9 cellular contexts compared by ENCODE assay signal in the genomic region with DNA sequence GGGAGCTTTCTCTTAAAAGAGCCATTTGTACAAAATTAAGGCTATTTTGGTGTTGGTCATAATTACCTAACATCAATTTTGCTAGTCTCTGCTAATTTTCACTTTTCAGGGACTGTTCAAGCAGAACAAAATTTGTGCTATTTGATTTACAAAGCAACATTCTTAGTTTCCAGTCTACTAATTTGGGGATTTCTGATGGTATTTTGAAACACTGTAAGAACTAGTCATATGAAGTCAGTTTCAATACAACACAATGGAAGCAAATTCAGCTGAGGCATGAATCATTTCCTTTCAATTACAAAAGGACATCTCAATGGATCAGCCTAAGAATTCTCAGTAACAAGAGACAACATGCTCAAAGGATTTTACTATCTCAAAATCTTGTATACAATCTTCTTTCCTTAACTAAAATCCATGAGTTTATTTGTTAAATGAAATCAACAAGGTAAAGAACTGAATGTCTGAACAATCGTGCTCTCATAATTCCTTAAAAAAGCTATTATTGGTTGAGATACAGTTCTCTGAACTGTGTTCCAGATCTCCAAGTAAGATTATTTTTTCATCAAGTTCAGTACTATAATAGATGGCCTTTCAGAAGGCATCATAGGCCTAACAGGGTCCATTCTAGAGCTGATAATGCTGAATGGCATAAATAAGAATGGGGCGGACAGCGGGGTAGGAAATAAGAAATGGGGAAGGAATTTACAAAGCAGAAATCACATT.
DNase-seq lines count a peak whose midpoint lies in the region; ATAC-seq and TF ChIP-seq lines count a peak whose summit lies in the region.
"Had no signal": no experiment of that assay in that cellular context is flagged by ENCODE, and none has a peak within 500 bp of the region (broad histone marks: within the 10 kb centered on the region; RNA-seq: fewer than 3 reads in every experiment).

No MANE protein-coding gene starts in this region.

- no peaks in the 10 kb centered on the region for H3K27me3 ChIP-seq in GM23338 (ENCODE audit: insufficient read depth)

- no peak overlapping the region for H3K4me3 Mint-ChIP-seq in GM23338

- no peak overlapping the region for H3K4me3 ChIP-seq in GM23338
- H3K4me3 ChIP-seq: thoracic aorta had no signal

- H3K36me3 ChIP-seq in GM23338 (ENCODE audit: insufficient read depth) = no peaks in the 10 kb centered on the region
- H3K36me3 ChIP-seq: thoracic aorta had no signal

- H2AFZ ChIP-seq in GM23338 = no peak overlapping the region

- H3K27me3 Mint-ChIP-seq in GM23338 (ENCODE audit: insufficient read depth, low read depth, poor library complexity) = no peaks in the 10 kb centered on the region

- intact Hi-C loops in sciatic nerve (cut with DNase I) = no loop called here

- H3K4me1 ChIP-seq in GM23338 (ENCODE audit: insufficient read depth) = peaks cover 17% of the 10 kb centered on the region

- H3F3A ChIP-seq in GM23338 (replicated peaks; ENCODE audit: low read depth) = no peaks in the 10 kb centered on the region

- H3K9me2 ChIP-seq in GM23338 (ENCODE audit: insufficient read depth) = no peaks in the 10 kb centered on the region

- no peak overlapping the region for H3K27ac ChIP-seq in GM23338 (ENCODE audit: low read depth)
- H3K27ac ChIP-seq: thoracic aorta had no signal

- DNase-seq in GM13976 (ENCODE audit: low spot score) (peak; percentile 36), GM23338 (ENCODE audit: low spot score) (no peak), RPMI7951 (ENCODE audit: low read depth) (peak; percentile 14), glomerular visceral epithelial cell (ENCODE audit: extremely low spot score) (peak; percentile 9), MV-4-11 (lab: John Stamatoyannopoulos, UW) (no peak), HuH-7 (ENCODE audit: low spot score) (no peak), sciatic nerve (ENCODE audit: low spot score) (no peak), HT-29 (ENCODE audit: low spot score) (no peak)

- TF ChIP-seq CTCF in GM13976 (IDR thresholded peaks at IDR 0.05; ENCODE audit: borderline replicate concordance, control extremely low read depth, extremely low read depth, insufficient read depth, missing control alignments) = no peak
- no peak for TF ChIP-seq CTCF in GM23338 (conservative IDR thresholded peaks at IDR 0.05; ENCODE audit: low read depth in 2 of 2)

- no peaks in the 10 kb centered on the region for H3K36me3 Mint-ChIP-seq in GM23338 (ENCODE audit: low read depth)

- in situ Hi-C loops in GM13976 (cut with MboI; ENCODE audit: low sequenced_read_pairs, unreplicated experiment) = no loop called here

- H3K4me1 Mint-ChIP-seq in GM23338 = peaks cover 26% of the 10 kb centered on the region

- no peaks in the 10 kb centered on the region for H3K9me3 Mint-ChIP-seq in GM23338

- no peak for ATAC-seq in GM23338
- ATAC-seq in sciatic nerve = no peak

- no peak overlapping the region for H3K4me2 ChIP-seq in GM23338

- peak overlapping the region; percentile 62; the same call in 1 of the 2 replicates for H3K27ac Mint-ChIP-seq in GM23338

- no peaks in the 10 kb centered on the region for H4K20me1 ChIP-seq in GM23338 (replicated peaks; ENCODE audit: insufficient read depth)

- H3K79me2 ChIP-seq in GM23338 (replicated peaks; ENCODE audit: insufficient read depth) = no peaks in the 10 kb centered on the region

TF ChIP-seq in GM23338, 12 proteins besides CTCF, POLR2A, EP300 and RAD21 (continues in another document):
- no peak for TF ChIP-seq STAT1 (IDR thresholded peaks at IDR 0.05; ENCODE audit: unreplicated experiment)
- no peak for TF ChIP-seq REST (IDR thresholded peaks at IDR 0.05; ENCODE audit: unreplicated experiment)
- no peak for TF ChIP-seq ZNF462 (CRISPR knock-in tag; IDR thresholded peaks at IDR 0.05)
- no peak for TF ChIP-seq ZNF331 (CRISPR knock-in tag; IDR thresholded peaks at IDR 0.05; ENCODE audit: low read depth)
- TF ChIP-seq EZH2phosphoT487 (IDR thresholded peaks at IDR 0.05; ENCODE audit: unreplicated experiment) = no peak
- no peak for TF ChIP-seq JUNB (IDR thresholded peaks at IDR 0.05; ENCODE audit: unreplicated experiment)
- TF ChIP-seq ZNF114 (CRISPR knock-in tag; IDR thresholded peaks at IDR 0.05) = no peak
- TF ChIP-seq CREB1 (CRISPR knock-in tag; IDR thresholded peaks at IDR 0.05; ENCODE audit: low read depth) = no peak
- no peak for TF ChIP-seq EZH2 (IDR thresholded peaks at IDR 0.05; ENCODE audit: low read depth, unreplicated experiment)

Comparison
In these comparisons a context has a peak if more than half of its experiments do, and no peak if none do; other contexts are left out.
1. DNase-seq: peak in GM13976 (single experiment), RPMI7951 (single experiment) and glomerular visceral epithelial cell (single experiment); none in GM23338 (single experiment), MV-4-11 (single experiment), HuH-7 (single experiment), sciatic nerve (single experiment) and HT-29 (single experiment).